ENCODE assay signal across 8 cellular contexts in the genomic region with DNA sequence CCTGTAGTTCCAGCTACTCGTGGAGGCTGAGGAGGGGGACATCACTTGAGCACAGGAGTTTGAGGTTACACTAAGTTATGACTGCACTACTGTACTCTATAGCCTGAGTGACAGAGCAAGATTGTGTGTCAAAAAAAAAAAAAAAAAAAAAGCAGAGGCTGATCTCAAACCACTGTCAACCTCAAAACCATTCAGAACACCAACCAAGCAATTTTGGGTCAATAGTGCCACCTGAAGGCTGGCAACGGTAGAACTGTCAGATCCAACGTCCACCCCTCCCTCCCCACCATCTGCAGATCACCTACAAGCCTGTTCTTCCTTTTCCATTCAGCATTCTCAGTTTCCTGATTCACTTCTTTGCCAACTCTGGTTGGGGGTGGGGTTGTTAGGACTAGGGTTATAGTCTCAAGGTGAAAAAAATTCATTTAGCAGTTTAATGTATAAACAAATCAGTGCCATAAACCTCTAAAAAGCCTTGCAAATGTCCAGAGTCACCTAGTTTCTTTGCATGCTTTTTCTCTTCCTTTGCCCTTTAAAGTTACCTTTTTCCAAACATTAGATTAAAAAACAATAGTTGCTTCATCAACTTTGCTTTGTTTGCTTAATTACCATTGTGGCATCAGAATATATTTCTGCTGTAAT. TPM values are rescaled to one million over a fixed set of nuclear protein-coding genes. Genes with fewer than 3 reads are reported as not detected.
DNase-seq lines count a peak whose midpoint lies in the region; ATAC-seq, FAIRE-seq and TF ChIP-seq lines count a peak whose summit lies in the region.

No MANE protein-coding gene starts in this region.

- H4K20me1 ChIP-seq in H1 (replicated peaks in 1 of 2; ENCODE audit: control insufficient read depth in 1 of 2, insufficient read depth in 2 of 2, low read length in 2 of 2), result peaks cover 0 to 1% of the 10 kb centered on the region in 2 experiments

- H3K79me1 ChIP-seq in H1 (ENCODE audit: low read depth, low read length), result no peaks in the 10 kb centered on the region; the same call in 1 of the 2 replicates

- no peak overlapping the region for H3K27ac ChIP-seq in H1 (ENCODE audit: low read depth, low read length)

- no peak overlapping the region for H2BK5ac ChIP-seq in H1 (ENCODE audit: low read depth, low read length)

- no peak overlapping the region for H3K9ac ChIP-seq in H1 (replicated peaks in 1 of 4; ENCODE audit: extremely low read depth in 1 of 4, low read depth in 3 of 4, low read length in 3 of 4)

- no peak overlapping the region for H3K23ac ChIP-seq in H1 (ENCODE audit: insufficient read length)

- H3K9me3 ChIP-seq in H1 (ENCODE audit: insufficient read depth in 2 of 2, low read depth in 1 of 2, low read length in 1 of 2), result no peaks in the 10 kb centered on the region

- H3K4me3 ChIP-seq in GM12875 (ENCODE audit: low read depth, low read length) (no peak overlapping the region), H1 (ENCODE audit: extremely low read depth in 1 of 4, insufficient read depth in 2 of 4, low read depth in 3 of 4, low read length in 4 of 4) (no peak overlapping the region)

- DNase-seq in A172 (ENCODE audit: low spot score) (peak; percentile 58), NCI-H82 (lab: John Stamatoyannopoulos, UW) (peak; percentile 80), H1 (ENCODE audit: low read depth in 1 of 2, low spot score in 2 of 2) (peak in 1 of 2 experiments; percentile 75)
- DNase-seq in activated CD8-positive, alpha-beta memory T cell treated with anti-CD3 and anti-CD28 coated beads for 24 hours, result peak; percentile 83
- DNase-seq in naive thymus-derived CD8-positive, alpha-beta T cell, result peak; percentile 47 to 88 (median 78)
- DNase-seq in stimulated activated naive CD8-positive, alpha-beta T cell treated with anti-CD3 and anti-CD28 coated beads, Interleukin-15, Interleukin-2, amounts not matched to agents 100 U/mL and 50 U/mL, for 24 hours, result peak; percentile 69

- no peak overlapping the region for H2BK15ac ChIP-seq in H1 (ENCODE audit: low read length)

- H3K23me2 ChIP-seq in H1 (ENCODE audit: low read depth, low read length), result no peaks in the 10 kb centered on the region

- POLR2A ChIA-PET in H1 (lab: Charles Lee; ENCODE audit: partially characterized antibody), result interaction anchor here (0.9 to 1.0 kb wide), 2 partner anchors 12 to 203 kb away, joined by 3 read pairs; no protein-coding TSS in a partner anchor
- POLR2A ChIA-PET in naive thymus-derived CD8-positive, alpha-beta T cell (lab: Charles Lee), result interaction anchor here (0.7 kb wide), 1 partner anchor 689 kb away, joined by 4 read pairs; no protein-coding TSS in a partner anchor

- peak; percentile 24 for ATAC-seq in HG03439 (IDR thresholded peaks at IDR 0.05; ENCODE audit: unreplicated experiment)
- peak; percentile 29 to 32 for ATAC-seq in naive thymus-derived CD8-positive, alpha-beta T cell
- ATAC-seq in stimulated activated naive CD8-positive, alpha-beta T cell treated with anti-CD3 and anti-CD28 coated beads, Interleukin-15, Interleukin-2, amounts not matched to agents 100 U/mL and 50 U/mL, for 24 hours, result peak; percentile 38

- peak; percentile 73 for FAIRE-seq in H1 (lab: Jason Lieb, UNC)

- no peak overlapping the region for H2AK5ac ChIP-seq in H1 (ENCODE audit: low read depth, low read length)

- no peak overlapping the region for H3K56ac ChIP-seq in H1 (replicated peaks; ENCODE audit: insufficient read length, low read depth, low read length)

- H3K18ac ChIP-seq in H1 (ENCODE audit: extremely low read depth, low read length), result no peak overlapping the region

- H2AFZ ChIP-seq in H1 (ENCODE audit: low read length), result no peak overlapping the region

- H3K4me3 Mint-ChIP-seq in naive thymus-derived CD8-positive, alpha-beta T cell, result peak overlapping the region in 8 of 10 donors; percentile 15 to 86 (median 40)

- H3K4me2 ChIP-seq in H1 (ENCODE audit: insufficient read depth in 1 of 2, low read depth in 2 of 2, low read length in 2 of 2), result no peak overlapping the region

- WGBS in H1 (ENCODE audit: extremely low coverage in 1 of 2, insufficient coverage in 1 of 2, insufficient read length in 1 of 2, insufficient replicate concordance in 2 of 2, low coverage in 1 of 2, low lambda C conversion rate in 2 of 2, missing lambda C conversion rate in 1 of 2), 2 experiments, result 37% methylated on average over 3 of the region's 3 CpGs; no CpG with 5 or more reads in 1 of the 2 experiments

- H3K4me1 Mint-ChIP-seq in naive thymus-derived CD8-positive, alpha-beta T cell, result peaks cover 12 to 52% (median 43%) of the 10 kb centered on the region in 4 donors

- H3K4ac ChIP-seq in H1 (replicated peaks; ENCODE audit: insufficient read length, low read depth, low read length), result no peak overlapping the region

- no peak for TF ChIP-seq EP300 in H1 (IDR thresholded peaks at IDR 0.05; ENCODE audit: borderline replicate concordance in 1 of 2, low read depth in 2 of 2, low read length in 2 of 2)

- no peak overlapping the region for H2BK20ac ChIP-seq in H1 (ENCODE audit: low read length)

- no peak overlapping the region for H2BK120ac ChIP-seq in H1 (replicated peaks; ENCODE audit: low read depth, low read length)

- peaks cover 0 to 6% (median 0%) of the 10 kb centered on the region in 9 donors for H3K9me3 Mint-ChIP-seq in naive thymus-derived CD8-positive, alpha-beta T cell

- no peak overlapping the region for H4K8ac ChIP-seq in H1 (ENCODE audit: extremely low read depth, insufficient read depth, low read length)

- no peak overlapping the region for H4K91ac ChIP-seq in H1 (replicated peaks; ENCODE audit: insufficient read length, low read length)

- H2BK12ac ChIP-seq in H1 (ENCODE audit: low read depth, low read length), result no peak overlapping the region

- H3K14ac ChIP-seq in H1 (ENCODE audit: insufficient read length), result no peak overlapping the region

- no peak overlapping the region for H4K5ac ChIP-seq in H1 (ENCODE audit: insufficient read length, low read depth, low read length)

- H3K36me3 Mint-ChIP-seq in naive thymus-derived CD8-positive, alpha-beta T cell, result peaks cover 0 to 32% (median 16%) of the 10 kb centered on the region in 3 donors

- H3K4me1 ChIP-seq in H1 (replicated peaks in 1 of 4; ENCODE audit: control insufficient read depth in 3 of 4, insufficient read depth in 4 of 4, low read length in 3 of 4), result no peaks in the 10 kb centered on the region; a peak in 1 of 7 replicates

- CTCF ChIA-PET in H1 (lab: Charles Lee; ENCODE audit: partially characterized antibody), result interaction anchor here (0.6 to 5.1 kb wide), 25 partner anchors 9 to 642 kb away, joined by 3 to 39 read pairs (median 3); no protein-coding TSS in a partner anchor

- H3K27me3 Mint-ChIP-seq in naive thymus-derived CD8-positive, alpha-beta T cell, result peaks cover 0 to 6% (median 0%) of the 10 kb centered on the region in 5 donors

- TF ChIP-seq POLR2A in H1 (IDR thresholded peaks at IDR 0.05; ENCODE audit: control extremely low read depth in 1 of 2, low read depth in 2 of 2, low read length in 2 of 2), result no peak

- H3K36me3 ChIP-seq in H1 (ENCODE audit: control insufficient read depth in 2 of 4, insufficient read depth in 4 of 4, low read length in 3 of 4), result peaks cover 0 to 18% (median 11%) of the 10 kb centered on the region in 4 experiments; a peak in 5 of 8 replicates

- no peaks in the 10 kb centered on the region for H3K27me3 ChIP-seq in H1 (replicated peaks in 1 of 4; ENCODE audit: control insufficient read depth in 3 of 4, extremely low read depth in 1 of 4, insufficient read depth in 3 of 4, low read length in 3 of 4)

- peak; percentile 84 to 88 for TF ChIP-seq RAD21 in H1 (IDR thresholded peaks at IDR 0.05 in 1 of 2, conservative IDR thresholded peaks at IDR 0.05 in 1 of 2; ENCODE audit: low read depth in 2 of 2, low read length in 2 of 2)

- peaks cover 0 to 21% of the 10 kb centered on the region in 2 experiments; a peak in 3 of 4 replicates for H3K79me2 ChIP-seq in H1 (ENCODE audit: control insufficient read depth in 1 of 2, insufficient read depth in 2 of 2, low read length in 2 of 2)

- peak; percentile 52; the same call in 1 of the 2 replicates for TF ChIP-seq CTCF in GM12875 (IDR thresholded peaks at IDR 0.05; ENCODE audit: borderline replicate concordance, insufficient read depth, low read depth, low read length)
- peak; percentile 73 to 82 (median 74) for TF ChIP-seq CTCF in H1 (IDR thresholded peaks at IDR 0.05; ENCODE audit: control extremely low read depth in 1 of 3, insufficient read depth in 1 of 3, low read depth in 1 of 3, low read length in 3 of 3)

- H3K27ac Mint-ChIP-seq in naive thymus-derived CD8-positive, alpha-beta T cell, result peak overlapping the region; percentile 43 to 100 (median 96)

TF ChIP-seq in H1, 55 proteins besides CTCF, POLR2A, EP300 and RAD21:
- TF ChIP-seq PHF8 (conservative IDR thresholded peaks at IDR 0.05; ENCODE audit: low read depth, low read length), result no peak
- peak; percentile 25 to 78; a peak in 2 of 4 replicates for TF ChIP-seq SIN3A (conservative IDR thresholded peaks at IDR 0.05 in 1 of 2, IDR thresholded peaks at IDR 0.05 in 1 of 2; ENCODE audit: low read depth in 1 of 2, low read length in 2 of 2)
- no peak for TF ChIP-seq CTBP2 (IDR thresholded peaks at IDR 0.05; ENCODE audit: borderline replicate concordance, insufficient read depth, insufficient read length, low read length)
- no peak for TF ChIP-seq HDAC6 (IDR thresholded peaks at IDR 0.05; ENCODE audit: low read depth, low read length)

RNA-seq across cellular contexts. Expression of a gene that starts 2.6 kb away (rescaled TPM):
- 30.1 and 41.0 TPM in 2 replicates for total RNA-seq in A172 (2014; rRNA removed; shearing (Covaris generic))
- total RNA-seq in H1 (2021; fragmentation: NEBNext Ultra II Directional; extraction: Animal tissue kit (Norgen Biotek cat#: 25700)), result 62.6 and 66.4 TPM in 2 replicates
- polyA plus RNA-seq in H1 (2011; rRNA removed), result 11.8 and 22.9 TPM in 2 replicates
- 37.4 TPM for polyA plus RNA-seq in H1 (2011; cell fraction: cytosol; rRNA removed)
- 22.2 TPM for polyA plus RNA-seq in H1 (2011; cell fraction: nucleus; rRNA removed)
- polyA plus RNA-seq in H1 (2012, experiment 1 of 2), result 73.9 to 130 TPM (median 91.0 TPM) in 4 replicates
- 27.8 TPM for polyA plus RNA-seq in H1 (2012, experiment 2 of 2)
- 99.0 TPM for polyA plus RNA-seq in H1 (2013, experiment 1 of 2)
- 102 TPM for polyA plus RNA-seq in H1 (2013, experiment 2 of 2)
- 20.6 and 28.8 TPM in 2 replicates for polyA minus RNA-seq in H1 (2011; rRNA and poly(A)+ RNA removed)
- polyA minus RNA-seq in H1 (2011; cell fraction: cytosol; rRNA and poly(A)+ RNA removed), result 11.7 TPM
- 13.3 TPM for polyA minus RNA-seq in H1 (2011; cell fraction: nucleus; rRNA and poly(A)+ RNA removed)
- 10 to 100 TPM; 52.2 to 56.6 TPM for total RNA-seq in naive thymus-derived CD8-positive, alpha-beta T cell
- polyA plus RNA-seq in naive thymus-derived CD8-positive, alpha-beta T cell, result 100 to 1,000 TPM in 2 of 3 donors, 10 to 100 TPM in 1; 74.7 to 105 (median 100) TPM
